24 cellular contexts compared by ENCODE assay signal in genomic region chr20:30812739-30813411, GRCh38.
"Had no signal": no experiment of that assay in that cellular context is flagged by ENCODE, and none has a peak within 500 bp of the region (broad histone marks: within the 10 kb centered on the region; RNA-seq: fewer than 3 reads in every experiment).

No MANE protein-coding gene starts in this region.

- H3K27ac ChIP-seq: ascending aorta, cardiac muscle cell, coronary artery, dorsolateral prefrontal cortex, gastrocnemius medialis, hepatocyte, pancreas, prostate gland, skin epidermis, thoracic aorta, uterus, WERI-Rb-1 had no signal

- H3K36me3 ChIP-seq: ascending aorta, cardiac muscle cell, gastrocnemius medialis, pancreas, prostate gland, thoracic aorta, uterus, WERI-Rb-1 had no signal

- H3K4me1 ChIP-seq: ascending aorta, gastrocnemius medialis, pancreas, prostate gland, uterus had no signal

- DNase-seq: activated CD4-positive, alpha-beta T cell treated with anti-CD3 and anti-CD28 coated beads for 48 hours; activated CD4-positive, alpha-beta T cell treated with anti-CD3 and anti-CD28 coated beads, Interleukin-2, amount 50 U/mL, for 48 hours; activated CD8-positive, alpha-beta memory T cell treated with anti-CD3 and anti-CD28 coated beads for 24 hours; activated effector memory CD4-positive, alpha-beta T cell treated with Interleukin-2 at 50 U/mL for 16 hours; activated naive CD4-positive, alpha-beta T cell treated with Interleukin-2 at 50 U/mL for 16 hours; cerebellar nuclear complex; effector memory CD4-positive, alpha-beta T cell; gastrocnemius medialis; naive thymus-derived CD4-positive, alpha-beta T cell; stimulated activated CD4-positive, alpha-beta T cell treated with anti-CD3 and anti-CD28 coated beads, Interleukin-4, amount 100 ng/mL, for 24 hours; uterus; WERI-Rb-1 had no signal

- ATAC-seq: gastrocnemius medialis, left colon had no signal

- H3K4me3 ChIP-seq: ascending aorta, cardiac muscle cell, coronary artery, gastrocnemius medialis, hepatocyte, pancreas, prostate gland, skin epidermis, thoracic aorta, uterus had no signal

- H3K79me2 ChIP-seq: hepatocyte had no signal

- H2AFZ ChIP-seq: hepatocyte had no signal

- H3K27me3 ChIP-seq: ascending aorta, cardiac muscle cell, hepatocyte, pancreas, uterus had no signal

- FAIRE-seq: kidney, pancreas, TTC549 had no signal

- H3K9me3 ChIP-seq: ascending aorta, gastrocnemius medialis, pancreas, prostate gland, uterus had no signal

- H3K4me2 ChIP-seq: hepatocyte had no signal
